ENCODE assay signal across 9 cellular contexts in genomic region chr20:32823078-32823477, GRCh38.
DNase-seq lines count a peak whose midpoint lies in the region; ATAC-seq and TF ChIP-seq lines count a peak whose summit lies in the region.
"Had no signal": no experiment of that assay in that cellular context is flagged by ENCODE, and none has a peak within 500 bp of the region (broad histone marks: within the 10 kb centered on the region; RNA-seq: fewer than 3 reads in every experiment).

No MANE protein-coding gene starts in this region.

- no peak overlapping the region for H3K4me3 ChIP-seq in foreskin fibroblast (ENCODE audit: low read depth in 1 of 2, low read length in 2 of 2)
- H3K4me3 ChIP-seq: SK-N-MC had no signal

- no peak for ATAC-seq in HG03159 (IDR thresholded peaks at IDR 0.05; ENCODE audit: unreplicated experiment)

- no peak for TF ChIP-seq CTCF in foreskin fibroblast (IDR thresholded peaks at IDR 0.05; ENCODE audit: low read depth, low read length)

- DNase-seq in activated CD4-positive, alpha-beta T cell treated with anti-CD3 and anti-CD28 coated beads for 1 hour, result peak; percentile 12
- DNase-seq in activated CD4-positive, alpha-beta T cell treated with anti-CD3 and anti-CD28 coated beads, Interleukin-2, amount 50 U/mL, for 4 hours, result no peak
- peak; percentile 26 to 30 for DNase-seq in activated CD4-positive, alpha-beta T cell treated with anti-CD3 and anti-CD28 coated beads, Interleukin-2, amount 50 U/mL, for 48 hours
- DNase-seq in foreskin fibroblast (peak; percentile 80 to 89), stromal cell of bone marrow (ENCODE audit: low read depth) (peak; percentile 64), NCI-H1105 treated with DMSO at 0.1 percent for 48 hours (lab: John Stamatoyannopoulos, UW) (no peak)
- no peak for DNase-seq in effector CD8-positive, alpha-beta T cell (lab: John Stamatoyannopoulos, UW)

Comparison
In these comparisons a context has a peak if more than half of its experiments do, and no peak if none do; other contexts are left out.
1. DNase-seq: peak in activated CD4-positive, alpha-beta T cell treated with anti-CD3 and anti-CD28 coated beads for 1 hour (single experiment), activated CD4-positive, alpha-beta T cell treated with anti-CD3 and anti-CD28 coated beads, Interleukin-2, amount 50 U/mL, for 48 hours (2 of 2), foreskin fibroblast (2 of 2) and stromal cell of bone marrow (single experiment); none in activated CD4-positive, alpha-beta T cell treated with anti-CD3 and anti-CD28 coated beads, Interleukin-2, amount 50 U/mL, for 4 hours (0 of 2), NCI-H1105 treated with DMSO at 0.1 percent for 48 hours (single experiment) and effector CD8-positive, alpha-beta T cell (single experiment).